Comparison of ENCODE assay signal across 11 cellular contexts in genomic region chr2:237557633-237558015, GRCh38. TPM values are rescaled to one million over a fixed set of nuclear protein-coding genes. Genes with fewer than 3 reads are reported as not detected.
DNase-seq lines count a peak whose midpoint lies in the region; ATAC-seq and TF ChIP-seq lines count a peak whose summit lies in the region.
"Had no signal": no experiment of that assay in that cellular context is flagged by ENCODE, and none has a peak within 500 bp of the region (broad histone marks: within the 10 kb centered on the region; RNA-seq: fewer than 3 reads in every experiment).

No MANE protein-coding gene starts in this region.

- peak; percentile 13 for ATAC-seq in GM21786 (IDR thresholded peaks at IDR 0.05; ENCODE audit: unreplicated experiment)
- peak; percentile 22 for ATAC-seq in HG03432 (IDR thresholded peaks at IDR 0.05; ENCODE audit: unreplicated experiment)

- H3K4me3 ChIP-seq in sigmoid colon (no peak overlapping the region), brain microvascular endothelial cell (ENCODE audit: low read depth, low read length) (no peak overlapping the region)

- intact Hi-C loops in sigmoid colon (cut with DNase I): no loop called here

- peak overlapping the region; percentile 40 for H3K4me3 Mint-ChIP-seq in activated naive CD4-positive, alpha-beta T cell treated with anti-CD3 and anti-CD28 coated beads, Interleukin-2, amount 50 U/mL, for 24 hours

- in situ Hi-C loops in brain microvascular endothelial cell (cut with HindIII; ENCODE audit: low pct_ligation_motif_present, low sequenced_read_pairs): no loop called here

- H3K36me3 ChIP-seq in sigmoid colon (no peaks in the 10 kb centered on the region), brain microvascular endothelial cell (replicated peaks) (peaks cover 42% of the 10 kb centered on the region)

- peaks cover 1% of the 10 kb centered on the region for H3K36me3 Mint-ChIP-seq in activated naive CD4-positive, alpha-beta T cell treated with anti-CD3 and anti-CD28 coated beads, Interleukin-2, amount 50 U/mL, for 24 hours

- peaks cover 0 to 7% (median 1%) of the 10 kb centered on the region in 4 donors for H3K9me3 ChIP-seq in sigmoid colon

- no peak for TF ChIP-seq CTCF in sigmoid colon (IDR thresholded peaks at IDR 0.05)
- no peak for TF ChIP-seq CTCF in brain microvascular endothelial cell (IDR thresholded peaks at IDR 0.05; ENCODE audit: low read depth, low read length, missing control alignments)

- no peaks in the 10 kb centered on the region for H3K9me3 Mint-ChIP-seq in activated naive CD4-positive, alpha-beta T cell treated with anti-CD3 and anti-CD28 coated beads, Interleukin-2, amount 50 U/mL, for 24 hours

- 68% methylated on average over 4 of the region's 4 CpGs for WGBS in sigmoid colon, 2 donors

- TF ChIP-seq POLR2A in sigmoid colon (IDR thresholded peaks at IDR 0.05): no peak

- no peak overlapping the region for H3K27ac Mint-ChIP-seq in activated naive CD4-positive, alpha-beta T cell treated with anti-CD3 and anti-CD28 coated beads, Interleukin-2, amount 50 U/mL, for 24 hours

- H3K4me1 ChIP-seq in sigmoid colon: peaks cover 0 to 20% (median 15%) of the 10 kb centered on the region in 4 donors

- H3K27me3 ChIP-seq in sigmoid colon (no peaks in the 10 kb centered on the region), brain microvascular endothelial cell (replicated peaks) (no peaks in the 10 kb centered on the region)

- H3K4me1 Mint-ChIP-seq in activated naive CD4-positive, alpha-beta T cell treated with anti-CD3 and anti-CD28 coated beads, Interleukin-2, amount 50 U/mL, for 24 hours: peaks cover 13% of the 10 kb centered on the region

- no peak for DNase-seq in activated naive CD4-positive, alpha-beta T cell treated with Interleukin-2 at 50 U/mL for 16 hours
- DNase-seq in sigmoid colon: no peak
- no peak for DNase-seq in NCI-H2171 (lab: John Stamatoyannopoulos, UW)
- no peak for DNase-seq in brain microvascular endothelial cell
- DNase-seq in activated gamma-delta T cell (lab: John Stamatoyannopoulos, UW): no peak
- DNase-seq: NCI-H187 had no signal

- no peak for TF ChIP-seq EP300 in sigmoid colon (IDR thresholded peaks at IDR 0.05)

- H3K27me3 Mint-ChIP-seq in activated naive CD4-positive, alpha-beta T cell treated with anti-CD3 and anti-CD28 coated beads, Interleukin-2, amount 50 U/mL, for 24 hours: no peaks in the 10 kb centered on the region

- H3K27ac ChIP-seq in sigmoid colon (peak overlapping the region; percentile 21 to 60 (median 52)), brain microvascular endothelial cell (no peak overlapping the region)

RNA-seq across cellular contexts. Expression of gene PRLH, which starts 8.8 kb away (rescaled TPM):
- not detected for total RNA-seq in sigmoid colon
- polyA plus RNA-seq in sigmoid colon: not detected
- total RNA-seq: skeletal muscle tissue had no signal
- polyA plus RNA-seq: esophagus had no signal

RNA-seq across cellular contexts. Expression of gene RAB17, which starts 32.9 kb away (rescaled TPM):
- total RNA-seq in sigmoid colon: 1 to 10 TPM in 1 of 4 donors, under 1 TPM in 3; 0.33 to 2.8 (median 0.45) TPM
- 10 to 100 TPM; 34.4 to 48.8 (median 38.4) TPM for polyA plus RNA-seq in sigmoid colon
